9 cellular contexts compared by ENCODE assay signal in the genomic region with DNA sequence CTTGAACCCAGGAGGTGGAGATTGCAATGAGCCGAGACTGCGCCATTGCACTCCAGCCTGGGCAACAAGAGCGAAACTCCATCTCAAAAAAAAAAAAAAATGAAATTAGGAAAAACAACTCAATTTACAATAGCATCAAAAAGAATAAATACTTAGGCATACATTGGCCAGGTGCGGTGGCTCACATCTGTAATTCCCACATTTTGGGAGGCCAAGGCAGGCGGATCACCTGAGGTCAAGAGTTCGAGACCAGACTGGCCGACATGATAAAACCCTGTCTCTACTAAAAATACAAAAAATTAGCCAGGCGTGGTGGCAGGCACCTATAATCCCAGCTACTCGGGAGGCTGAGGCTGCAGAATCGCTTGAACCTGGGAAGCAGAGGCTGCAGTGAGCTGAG. TPM values are rescaled to one million over a fixed set of nuclear protein-coding genes. Genes with fewer than 3 reads are reported as not detected.
A peak's percentile ranks its signal among the peaks of the same experiment; 100 is the strongest.
DNase-seq lines count a peak whose midpoint lies in the region; ATAC-seq and TF ChIP-seq lines count a peak whose summit lies in the region.
"Not testable (repeated sequence)": the region's sequence is repeated elsewhere in the genome, so short reads cannot be mapped to it uniquely, and the experiment has no call there.
"Had no signal": no experiment of that assay in that cellular context is flagged by ENCODE, and none has a peak within 500 bp of the region (broad histone marks: within the 10 kb centered on the region; RNA-seq: fewer than 3 reads in every experiment).

No MANE protein-coding gene starts in this region.

- peaks cover 80% of the 10 kb centered on the region for H3F3A ChIP-seq in SU-DHL-6 (ENCODE audit: insufficient read depth)

- TF ChIP-seq CTCF in HEK293 (tag by site-specific recombination; IDR thresholded peaks at IDR 0.05); SU-DHL-6 (IDR thresholded peaks at IDR 0.05; ENCODE audit: insufficient read depth, low read length, poor library complexity, severe bottlenecking): not testable (repeated sequence)

- CTCF ChIA-PET in HEK293 (lab: Yijun Ruan, JAX): interaction anchor here (1.6 kb wide), 1 partner anchor 101 kb away, joined by 7 read pairs; no protein-coding TSS in a partner anchor
- CTCF ChIA-PET in activated CD4-positive, alpha-beta memory T cell treated with anti-CD3 and anti-CD28 coated beads, Interleukin-2, amount 10 ng/mL, durations not matched to agents 7 days and 5 days (lab: Charles Lee): interaction anchor here (0.7 to 7.4 kb wide), 4 partner anchors 11 to 110 kb away, joined by 3 to 95 read pairs (median 5); no protein-coding TSS in a partner anchor

- not testable (repeated sequence) for H3K79me2 ChIP-seq in SU-DHL-6 (ENCODE audit: insufficient read depth, low read length)

- peak overlapping the region; percentile 90 for H3K27ac ChIP-seq in CD4-positive, CD25-positive, alpha-beta regulatory T cell (ENCODE audit: insufficient read depth, low read length, poor library complexity, severe bottlenecking)
- H3K27ac ChIP-seq in HEK293 (ENCODE audit: extremely low read depth, low read depth, low read length): not testable (repeated sequence)
- H3K27ac ChIP-seq in SU-DHL-6 (ENCODE audit: low read depth, low read length): peak overlapping the region; percentile 94

- H3K9ac ChIP-seq in SU-DHL-6 (ENCODE audit: low read length): peak overlapping the region; percentile 55

- intact Hi-C loops in activated T-helper 2 cell treated with anti-CD3 and anti-CD28 coated beads, Interferon-gamma antibody, Interleukin-2, Interleukin-4, amounts not matched to agents 10 μg/mL and 5 μg/mL and 100 μg/mL, durations not matched to agents 14 hours and 24 hours and 36 hours (cut with micrococcal nuclease): loop anchor here (1.0 to 5.0 kb wide), 7 partner anchors 16 to 107 kb away; partner anchors contain the start of genes GAPDH, NCAPD2, TAPBPL and VAMP1

- POLR2A ChIA-PET in HEK293 (lab: Yijun Ruan, JAX): interaction anchor here (0.7 kb wide), 1 partner anchor 637 kb away, joined by 3 read pairs; no protein-coding TSS in a partner anchor
- POLR2A ChIA-PET in activated CD4-positive, alpha-beta memory T cell treated with anti-CD3 and anti-CD28 coated beads, Interleukin-2, amount 10 ng/mL, durations not matched to agents 7 days and 5 days (lab: Charles Lee): interaction anchor here (0.7 to 6.7 kb wide), 8 partner anchors 15 to 1822 kb away, joined by 3 to 81 read pairs (median 16); partner anchors contain the start of genes GAPDH, TAPBPL and VAMP1

- not testable (repeated sequence) for ATAC-seq in CD4-positive, CD25-positive, alpha-beta regulatory T cell (ENCODE audit: low read depth in 2 of 2); central memory CD8-positive, alpha-beta T cell (replicated peaks; ENCODE audit: extremely low read depth, poor library complexity, severe bottlenecking); naive B cell (ENCODE audit: low read depth in 2 of 2)

- H3K27ac Mint-ChIP-seq in CD4-positive, CD25-positive, alpha-beta regulatory T cell: peak overlapping the region in 2 of 3 donors; percentile 98 to 99
- H3K27ac Mint-ChIP-seq in activated CD4-positive, alpha-beta memory T cell treated with anti-CD3 and anti-CD28 coated beads, Interleukin-2, amount 10 ng/mL, durations not matched to agents 7 days and 5 days: peak overlapping the region; percentile 95
- peak overlapping the region; percentile 97 for H3K27ac Mint-ChIP-seq in activated T-helper 2 cell treated with anti-CD3 and anti-CD28 coated beads, Interferon-gamma antibody, Interleukin-2, Interleukin-4, amounts not matched to agents 10 μg/mL and 5 μg/mL and 100 μg/mL, durations not matched to agents 14 hours and 24 hours and 36 hours
- H3K27ac Mint-ChIP-seq in central memory CD8-positive, alpha-beta T cell (ENCODE audit: low read depth): peak overlapping the region; percentile 100
- peak overlapping the region; percentile 94 to 100 (median 100) for H3K27ac Mint-ChIP-seq in naive B cell
- H3K27ac Mint-ChIP-seq in stimulated activated naive CD8-positive, alpha-beta T cell treated with anti-CD3 and anti-CD28 coated beads, Interleukin-15, Interleukin-2, amounts not matched to agents 100 ng/mL and 50 ng/mL, for 24 hours: peak overlapping the region; percentile 98

- not testable (repeated sequence) for H3K4me3 ChIP-seq in CD4-positive, CD25-positive, alpha-beta regulatory T cell (ENCODE audit: low read depth, low read length); HEK293 (ENCODE audit: low read depth, low read length)
- peak overlapping the region; percentile 20 for H3K4me3 ChIP-seq in SU-DHL-6 (ENCODE audit: insufficient read depth, low read length, poor library complexity, severe bottlenecking)

- not testable (repeated sequence) for H3K27me3 ChIP-seq in CD4-positive, CD25-positive, alpha-beta regulatory T cell (ENCODE audit: control insufficient read depth, insufficient read depth, low read length); SU-DHL-6 (ENCODE audit: low read length)

- not testable (repeated sequence) for H4K20me1 ChIP-seq in SU-DHL-6 (ENCODE audit: low read depth, low read length)

- peaks cover 14 to 81% (median 51%) of the 10 kb centered on the region in 4 donors for H3K4me1 Mint-ChIP-seq in CD4-positive, CD25-positive, alpha-beta regulatory T cell
- peaks cover 67% of the 10 kb centered on the region for H3K4me1 Mint-ChIP-seq in activated CD4-positive, alpha-beta memory T cell treated with anti-CD3 and anti-CD28 coated beads, Interleukin-2, amount 10 ng/mL, durations not matched to agents 7 days and 5 days
- H3K4me1 Mint-ChIP-seq in activated T-helper 2 cell treated with anti-CD3 and anti-CD28 coated beads, Interferon-gamma antibody, Interleukin-2, Interleukin-4, amounts not matched to agents 10 μg/mL and 5 μg/mL and 100 μg/mL, durations not matched to agents 14 hours and 24 hours and 36 hours (ENCODE audit: low read depth): peaks cover 64% of the 10 kb centered on the region
- peaks cover 54% of the 10 kb centered on the region for H3K4me1 Mint-ChIP-seq in central memory CD8-positive, alpha-beta T cell
- H3K4me1 Mint-ChIP-seq in naive B cell: peaks cover 46 to 78% (median 55%) of the 10 kb centered on the region in 3 donors
- peaks cover 86% of the 10 kb centered on the region for H3K4me1 Mint-ChIP-seq in stimulated activated naive CD8-positive, alpha-beta T cell treated with anti-CD3 and anti-CD28 coated beads, Interleukin-15, Interleukin-2, amounts not matched to agents 100 ng/mL and 50 ng/mL, for 24 hours (ENCODE audit: low read depth)

- not testable (repeated sequence) for H3K36me3 Mint-ChIP-seq in CD4-positive, CD25-positive, alpha-beta regulatory T cell; activated CD4-positive, alpha-beta memory T cell treated with anti-CD3 and anti-CD28 coated beads, Interleukin-2, amount 10 ng/mL, durations not matched to agents 7 days and 5 days (ENCODE audit: low read depth); activated T-helper 2 cell treated with anti-CD3 and anti-CD28 coated beads, Interferon-gamma antibody, Interleukin-2, Interleukin-4, amounts not matched to agents 10 μg/mL and 5 μg/mL and 100 μg/mL, durations not matched to agents 14 hours and 24 hours and 36 hours (ENCODE audit: low read depth); naive B cell; stimulated activated naive CD8-positive, alpha-beta T cell treated with anti-CD3 and anti-CD28 coated beads, Interleukin-15, Interleukin-2, amounts not matched to agents 100 ng/mL and 50 ng/mL, for 24 hours (ENCODE audit: low read depth)
- H3K36me3 Mint-ChIP-seq in central memory CD8-positive, alpha-beta T cell (ENCODE audit: insufficient read depth): peaks cover 18% of the 10 kb centered on the region

- not testable (repeated sequence) for H3K9me3 Mint-ChIP-seq in CD4-positive, CD25-positive, alpha-beta regulatory T cell; activated CD4-positive, alpha-beta memory T cell treated with anti-CD3 and anti-CD28 coated beads, Interleukin-2, amount 10 ng/mL, durations not matched to agents 7 days and 5 days; activated T-helper 2 cell treated with anti-CD3 and anti-CD28 coated beads, Interferon-gamma antibody, Interleukin-2, Interleukin-4, amounts not matched to agents 10 μg/mL and 5 μg/mL and 100 μg/mL, durations not matched to agents 14 hours and 24 hours and 36 hours; central memory CD8-positive, alpha-beta T cell; naive B cell; stimulated activated naive CD8-positive, alpha-beta T cell treated with anti-CD3 and anti-CD28 coated beads, Interleukin-15, Interleukin-2, amounts not matched to agents 100 ng/mL and 50 ng/mL, for 24 hours

- H3K9me2 ChIP-seq in SU-DHL-6 (replicated peaks; ENCODE audit: insufficient read depth, low read length): not testable (repeated sequence)

- H3K27me3 Mint-ChIP-seq in CD4-positive, CD25-positive, alpha-beta regulatory T cell; activated CD4-positive, alpha-beta memory T cell treated with anti-CD3 and anti-CD28 coated beads, Interleukin-2, amount 10 ng/mL, durations not matched to agents 7 days and 5 days; activated T-helper 2 cell treated with anti-CD3 and anti-CD28 coated beads, Interferon-gamma antibody, Interleukin-2, Interleukin-4, amounts not matched to agents 10 μg/mL and 5 μg/mL and 100 μg/mL, durations not matched to agents 14 hours and 24 hours and 36 hours (ENCODE audit: low read depth); central memory CD8-positive, alpha-beta T cell; naive B cell; stimulated activated naive CD8-positive, alpha-beta T cell treated with anti-CD3 and anti-CD28 coated beads, Interleukin-15, Interleukin-2, amounts not matched to agents 100 ng/mL and 50 ng/mL, for 24 hours: not testable (repeated sequence)

- H3K4me3 Mint-ChIP-seq in CD4-positive, CD25-positive, alpha-beta regulatory T cell: peak overlapping the region in 3 of 4 donors; percentile 82 to 90 (median 85)
- H3K4me3 Mint-ChIP-seq in activated CD4-positive, alpha-beta memory T cell treated with anti-CD3 and anti-CD28 coated beads, Interleukin-2, amount 10 ng/mL, durations not matched to agents 7 days and 5 days; activated T-helper 2 cell treated with anti-CD3 and anti-CD28 coated beads, Interferon-gamma antibody, Interleukin-2, Interleukin-4, amounts not matched to agents 10 μg/mL and 5 μg/mL and 100 μg/mL, durations not matched to agents 14 hours and 24 hours and 36 hours (ENCODE audit: low read depth); central memory CD8-positive, alpha-beta T cell: not testable (repeated sequence)
- H3K4me3 Mint-ChIP-seq in naive B cell: peak overlapping the region in 7 of 8 donors; percentile 74 to 94 (median 86)
- H3K4me3 Mint-ChIP-seq in stimulated activated naive CD8-positive, alpha-beta T cell treated with anti-CD3 and anti-CD28 coated beads, Interleukin-15, Interleukin-2, amounts not matched to agents 100 ng/mL and 50 ng/mL, for 24 hours: peak overlapping the region; percentile 79

- peak overlapping the region; percentile 56 for H3K4me2 ChIP-seq in SU-DHL-6 (ENCODE audit: low read depth, low read length, poor library complexity, severe bottlenecking)

- not testable (repeated sequence) for H3K9me3 ChIP-seq in CD4-positive, CD25-positive, alpha-beta regulatory T cell (ENCODE audit: control insufficient read depth in 2 of 2, low read length in 2 of 2); HEK293 (ENCODE audit: control insufficient read depth, insufficient read depth, low read depth, low read length); SU-DHL-6 (ENCODE audit: insufficient read depth, low read length)

- H2AFZ ChIP-seq in SU-DHL-6 (ENCODE audit: low read depth, low read length, severe bottlenecking): peak overlapping the region; percentile 31

- not testable (repeated sequence) for H3K36me3 ChIP-seq in CD4-positive, CD25-positive, alpha-beta regulatory T cell (ENCODE audit: control insufficient read depth, insufficient read depth, low read length); HEK293 (ENCODE audit: control insufficient read depth in 2 of 2, insufficient read depth in 1 of 2, low read length in 2 of 2); SU-DHL-6 (ENCODE audit: low read length)

- peaks cover 50% of the 10 kb centered on the region for H3K4me1 ChIP-seq in CD4-positive, CD25-positive, alpha-beta regulatory T cell (ENCODE audit: control insufficient read depth, insufficient read depth, low read length, poor library complexity, severe bottlenecking)
- not testable (repeated sequence) for H3K4me1 ChIP-seq in HEK293 (ENCODE audit: control insufficient read depth, insufficient read depth, low read length)

- not testable (repeated sequence) for DNase-seq in CD4-positive, CD25-positive, alpha-beta regulatory T cell; activated CD4-positive, alpha-beta memory T cell treated with anti-CD3 and anti-CD28 coated beads, Interleukin-2, amount 10 ng/mL, durations not matched to agents 7 days and 5 days; activated T-helper 2 cell treated with anti-CD3 and anti-CD28 coated beads, Interferon-gamma antibody, Interleukin-2, Interleukin-4, amounts not matched to agents 10 μg/mL and 5 μg/mL and 100 μg/mL, durations not matched to agents 14 hours and 24 hours and 36 hours (ENCODE audit: low spot score); central memory CD8-positive, alpha-beta T cell (ENCODE audit: low spot score in 2 of 2); naive B cell

RNA-seq across cellular contexts. Expression of gene CD27, which starts 17.0 kb away (rescaled TPM):
- 156 TPM for total RNA-seq in CD4-positive, CD25-positive, alpha-beta regulatory T cell
- 100 to 1,000 TPM; 547 to 707 (median 641) TPM for polyA plus RNA-seq in CD4-positive, CD25-positive, alpha-beta regulatory T cell
- total RNA-seq in activated CD4-positive, alpha-beta memory T cell treated with anti-CD3 and anti-CD28 coated beads, Interleukin-2, amount 10 ng/mL, durations not matched to agents 7 days and 5 days: 10 to 100 TPM; 39.9 to 43.4 TPM
- 23.3 and 25.9 TPM in 2 replicates for total RNA-seq in activated T-helper 2 cell treated with anti-CD3 and anti-CD28 coated beads, Interferon-gamma antibody, Interleukin-2, Interleukin-4, amounts not matched to agents 10 μg/mL and 5 μg/mL and 100 μg/mL, durations not matched to agents 14 hours and 24 hours and 36 hours
- polyA plus RNA-seq in naive B cell (ENCODE audit: low read depth in 6 of 6): 10 to 100 TPM in 1 of 6 donors, 1 to 10 TPM in 5; 3.2 to 14.8 (median 6.6) TPM
- total RNA-seq: IMR-90 had no signal

RNA-seq across cellular contexts. Expression of gene TAPBPL, which starts 24.0 kb away (rescaled TPM):
- 28.0 TPM for total RNA-seq in CD4-positive, CD25-positive, alpha-beta regulatory T cell
- 10 to 100 TPM; 34.8 to 72.7 (median 46.9) TPM for polyA plus RNA-seq in CD4-positive, CD25-positive, alpha-beta regulatory T cell
- total RNA-seq in activated CD4-positive, alpha-beta memory T cell treated with anti-CD3 and anti-CD28 coated beads, Interleukin-2, amount 10 ng/mL, durations not matched to agents 7 days and 5 days: 10 to 100 TPM; 45.0 to 49.0 TPM
- total RNA-seq in activated T-helper 2 cell treated with anti-CD3 and anti-CD28 coated beads, Interferon-gamma antibody, Interleukin-2, Interleukin-4, amounts not matched to agents 10 μg/mL and 5 μg/mL and 100 μg/mL, durations not matched to agents 14 hours and 24 hours and 36 hours: 30.9 and 37.4 TPM in 2 replicates
- 100 to 1,000 TPM in 3 of 6 donors, 10 to 100 TPM in 3; 61.0 to 128 (median 108) TPM for polyA plus RNA-seq in naive B cell (ENCODE audit: low read depth in 6 of 6)

RNA-seq across cellular contexts. Expression of gene VAMP1, which starts 42.7 kb away (rescaled TPM):
- total RNA-seq in CD4-positive, CD25-positive, alpha-beta regulatory T cell: 67.3 TPM
- 10 to 100 TPM in 3 of 4 donors, 1 to 10 TPM in 1; 9.8 to 16.1 (median 13.5) TPM for polyA plus RNA-seq in CD4-positive, CD25-positive, alpha-beta regulatory T cell
- total RNA-seq in activated CD4-positive, alpha-beta memory T cell treated with anti-CD3 and anti-CD28 coated beads, Interleukin-2, amount 10 ng/mL, durations not matched to agents 7 days and 5 days: 10 to 100 TPM; 45.1 to 50.9 TPM
- 38.7 and 40.7 TPM in 2 replicates for total RNA-seq in activated T-helper 2 cell treated with anti-CD3 and anti-CD28 coated beads, Interferon-gamma antibody, Interleukin-2, Interleukin-4, amounts not matched to agents 10 μg/mL and 5 μg/mL and 100 μg/mL, durations not matched to agents 14 hours and 24 hours and 36 hours
- polyA plus RNA-seq in naive B cell (ENCODE audit: low read depth in 6 of 6): 1 to 10 TPM; 1.7 to 6.7 (median 4.5) TPM

RNA-seq across cellular contexts. Expression of gene LTBR, which starts 43.8 kb away (rescaled TPM):
- total RNA-seq in CD4-positive, CD25-positive, alpha-beta regulatory T cell: not detected
- under 1 TPM in 1 of 4 donors, not detected in 3; 0.35 TPM for polyA plus RNA-seq in CD4-positive, CD25-positive, alpha-beta regulatory T cell
- under 1 TPM; 0.38 to 0.40 TPM for total RNA-seq in activated CD4-positive, alpha-beta memory T cell treated with anti-CD3 and anti-CD28 coated beads, Interleukin-2, amount 10 ng/mL, durations not matched to agents 7 days and 5 days
- 0.32 and 0.50 TPM in 2 replicates for total RNA-seq in activated T-helper 2 cell treated with anti-CD3 and anti-CD28 coated beads, Interferon-gamma antibody, Interleukin-2, Interleukin-4, amounts not matched to agents 10 μg/mL and 5 μg/mL and 100 μg/mL, durations not matched to agents 14 hours and 24 hours and 36 hours
- polyA plus RNA-seq in naive B cell (ENCODE audit: low read depth in 6 of 6): under 1 TPM in 3 of 6 donors, not detected in 3; 0.20 to 0.90 (median 0.22) TPM

RNA-seq across cellular contexts. Expression of gene SCNN1A, which starts 52.4 kb away (rescaled TPM):
- total RNA-seq in CD4-positive, CD25-positive, alpha-beta regulatory T cell: 0.86 TPM
- under 1 TPM; 0.09 to 0.60 (median 0.22) TPM for polyA plus RNA-seq in CD4-positive, CD25-positive, alpha-beta regulatory T cell
- 1 to 10 TPM in 1 of 2 experiments, under 1 TPM in 1; 0.78 to 1.3 TPM for total RNA-seq in activated CD4-positive, alpha-beta memory T cell treated with anti-CD3 and anti-CD28 coated beads, Interleukin-2, amount 10 ng/mL, durations not matched to agents 7 days and 5 days
- total RNA-seq in activated T-helper 2 cell treated with anti-CD3 and anti-CD28 coated beads, Interferon-gamma antibody, Interleukin-2, Interleukin-4, amounts not matched to agents 10 μg/mL and 5 μg/mL and 100 μg/mL, durations not matched to agents 14 hours and 24 hours and 36 hours: not detected in 2 replicates
- not detected for polyA plus RNA-seq in naive B cell (ENCODE audit: low read depth in 6 of 6)
- total RNA-seq: IMR-90 had no signal
